9 cellular contexts compared by ENCODE assay signal in genomic region chr19:42284066-42284501, GRCh38. TPM values are rescaled to one million over a fixed set of nuclear protein-coding genes. Genes with fewer than 3 reads are reported as not detected.
DNase-seq lines count a peak whose midpoint lies in the region; ATAC-seq, FAIRE-seq and TF ChIP-seq lines count a peak whose summit lies in the region.
"Had no signal": no experiment of that assay in that cellular context is flagged by ENCODE, and none has a peak within 500 bp of the region (broad histone marks: within the 10 kb centered on the region; RNA-seq: fewer than 3 reads in every experiment).

No MANE protein-coding gene starts in this region.

- peak overlapping the region; percentile 68 for H3K9ac ChIP-seq in SK-N-MC (ENCODE audit: insufficient read length)
- H3K9ac ChIP-seq: parathyroid adenoma had no signal

- intact Hi-C loops in ascending aorta (cut with DNase I): loop anchor here (1.0 to 2.0 kb wide), 2 partner anchors 40 to 67 kb away; partner anchors contain the start of gene DEDD2

- H3K4me3 ChIP-seq in SK-N-MC (peak overlapping the region; percentile 55; the same call in 1 of the 2 replicates), ascending aorta (peak overlapping the region; percentile 85 to 86), small intestine (ENCODE audit: low read depth in 1 of 2, low read length in 2 of 2) (peak overlapping the region; percentile 68 to 75)

- no peak for TF ChIP-seq CTCF in ascending aorta (IDR thresholded peaks at IDR 0.05)

- H3K27ac ChIP-seq in SK-N-MC (peak overlapping the region; percentile 81; the same call in 1 of the 2 replicates), ascending aorta (peak overlapping the region; percentile 37 to 94), small intestine (ENCODE audit: low read depth in 1 of 2, low read length in 1 of 2) (peak overlapping the region; percentile 72 to 95)

- peak; percentile 21 for ATAC-seq in GM21529 (IDR thresholded peaks at IDR 0.05; ENCODE audit: unreplicated experiment)

- DNase-seq in G401 (ENCODE audit: low spot score) (peak; percentile 74), KBM-7 (peak; percentile 26), SK-N-MC (ENCODE audit: low read depth, low spot score) (no peak), ascending aorta (ENCODE audit: low spot score in 2 of 2) (peak in 1 of 2 donors; percentile 87), hypothalamus (lab: John Stamatoyannopoulos, UW) (peak in 49 of 51 donors; percentile 37 to 96 (median 80)), small intestine (peak; percentile 76), retina (no peak)

- in situ Hi-C loops in G401 (cut with HindIII; ENCODE audit: low sequenced_read_pairs): no loop called here
- in situ Hi-C loops in KBM-7 (cut with MboI; ENCODE audit: low pct_unique_long_range_greater_than_20kb, low sequenced_read_pairs): no loop called here

- H3K27me3 ChIP-seq in ascending aorta: no peaks in the 10 kb centered on the region
- no peaks in the 10 kb centered on the region for H3K27me3 ChIP-seq in small intestine (ENCODE audit: control insufficient read depth in 2 of 2, insufficient read depth in 2 of 2, low read length in 2 of 2)

- FAIRE-seq in small intestine (lab: Jason Lieb, UNC): no peak

- 0 to 3% (median 1%) methylated on average over 6 to 71 of the region's 76 CpGs for WGBS in small intestine, 3 donors

- H3K9me3 ChIP-seq in SK-N-MC (ENCODE audit: low read depth, low read length) (no peaks in the 10 kb centered on the region), ascending aorta (no peaks in the 10 kb centered on the region), small intestine (ENCODE audit: control insufficient read depth, low read depth) (no peaks in the 10 kb centered on the region)

- H3K4me1 ChIP-seq in ascending aorta (peaks cover 39 to 55% of the 10 kb centered on the region in 2 donors), small intestine (ENCODE audit: control insufficient read depth in 2 of 2, insufficient read depth in 1 of 2, low read depth in 1 of 2, low read length in 1 of 2) (peaks cover 10 to 14% of the 10 kb centered on the region in 2 donors)

- H3K36me3 ChIP-seq in SK-N-MC (ENCODE audit: insufficient read depth, low read length) (peaks cover 25% of the 10 kb centered on the region), ascending aorta (peaks cover 21 to 23% of the 10 kb centered on the region in 2 donors), small intestine (ENCODE audit: control insufficient read depth in 2 of 2, insufficient read depth in 2 of 2, low read length in 2 of 2) (peaks cover 9% of the 10 kb centered on the region in 2 donors)

RNA-seq across cellular contexts. Expression of gene CIC, which starts 15.0 kb away (rescaled TPM):
- total RNA-seq in G401 (2014; rRNA removed; shearing (Covaris generic)): 14.3 and 21.2 TPM in 2 replicates
- total RNA-seq in ascending aorta: 247 TPM
- polyA plus RNA-seq in small intestine: 10 to 100 TPM; 14.1 to 29.8 (median 18.1) TPM

RNA-seq across cellular contexts. Expression of gene PRR19, which starts 17.8 kb away (rescaled TPM):
- 1.8 and 2.1 TPM in 2 replicates for total RNA-seq in G401 (2014; rRNA removed; shearing (Covaris generic))
- total RNA-seq in ascending aorta: not detected
- polyA plus RNA-seq in small intestine: 1 to 10 TPM in 1 of 3 donors, under 1 TPM in 2; 0.81 to 1.1 (median 0.97) TPM

RNA-seq across cellular contexts. Expression of gene PAFAH1B3, which starts 18.3 kb away (rescaled TPM):
- 151 and 170 TPM in 2 replicates for total RNA-seq in G401 (2014; rRNA removed; shearing (Covaris generic))
- 88.9 TPM for total RNA-seq in ascending aorta
- 10 to 100 TPM; 16.3 to 49.4 (median 17.3) TPM for polyA plus RNA-seq in small intestine

RNA-seq across cellular contexts. Expression of gene TMEM145, which starts 29.0 kb away (rescaled TPM):
- total RNA-seq in G401 (2014; rRNA removed; shearing (Covaris generic)): not detected in 2 replicates
- not detected for total RNA-seq in ascending aorta
- 1 to 10 TPM in 1 of 3 donors, not detected in 2; 1.1 TPM for polyA plus RNA-seq in small intestine

RNA-seq across cellular contexts. Expression of gene ERF, which starts 29.2 kb away (rescaled TPM):
- 157 and 165 TPM in 2 replicates for total RNA-seq in G401 (2014; rRNA removed; shearing (Covaris generic))
- total RNA-seq in ascending aorta: 51.6 TPM
- 10 to 100 TPM; 28.6 to 51.6 (median 31.8) TPM for polyA plus RNA-seq in small intestine

Comparison
In these comparisons a context has a peak if more than half of its experiments do, and no peak if none do; other contexts are left out.
1. DNase-seq: peak in G401 (single experiment), KBM-7 (single experiment), hypothalamus (49 of 51) and small intestine (single experiment); none in SK-N-MC (single experiment) and retina (single experiment).
2. RNA of gene CIC, which starts 15.0 kb away (total RNA-seq): 247 TPM in ascending aorta (single experiment); 14.3 to 21.2 TPM in G401; every median in the first group is over 10 times any median in the second.
3. Peak in every context shown above with its lines, with median percentiles within 50 percentile points of each other: H3K27ac ChIP-seq and H3K4me3 ChIP-seq.